In the genomic region with DNA sequence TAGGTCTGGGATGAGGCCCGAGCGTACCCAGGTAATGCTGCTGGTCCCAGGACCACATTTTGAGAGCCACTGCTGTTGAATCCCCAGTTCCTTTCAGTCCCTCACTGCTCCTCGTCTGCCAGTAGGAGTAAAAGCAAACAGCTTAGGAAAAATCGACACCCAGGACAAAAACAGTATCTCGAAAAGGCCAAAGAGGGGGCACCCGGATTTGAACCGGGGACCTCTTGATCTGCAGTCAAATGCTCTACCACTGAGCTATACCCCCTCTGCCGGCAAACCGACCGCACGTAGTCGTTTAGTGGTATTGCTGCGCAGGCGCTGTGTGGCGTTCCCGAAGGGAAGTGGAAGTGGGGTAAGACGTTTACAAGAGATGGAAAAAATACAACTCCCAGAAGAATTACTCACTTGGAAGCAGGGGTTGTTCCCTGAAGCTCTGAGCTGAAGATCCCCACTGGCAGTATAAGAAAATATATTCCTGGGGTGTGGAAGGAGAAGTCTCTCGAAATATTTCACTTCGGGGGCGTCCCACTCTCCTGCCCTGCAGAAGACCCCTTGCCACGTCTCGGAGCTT, we compare ENCODE assay signal across 8 cellular contexts. TPM values are rescaled to one million over a fixed set of nuclear protein-coding genes. Genes with fewer than 3 reads are reported as not detected.
A peak's percentile ranks its signal among the peaks of the same experiment; 100 is the strongest.
DNase-seq lines count a peak whose midpoint lies in the region; ATAC-seq and TF ChIP-seq lines count a peak whose summit lies in the region.

No MANE protein-coding gene starts in this region.

- peak overlapping the region; percentile 53 for H3K9ac ChIP-seq in KMS-11
- H3K9ac ChIP-seq in mucosa of stomach (ENCODE audit: low read length) = peak overlapping the region; percentile 87

- H3K4me3 ChIP-seq in BE2C (ENCODE audit: low read depth, low read length) (peak overlapping the region; percentile 99), KMS-11 (IDR thresholded peaks at IDR 0.05; ENCODE audit: insufficient read depth, low read depth, low read length) (no peak overlapping the region), Panc1 (ENCODE audit: low read depth in 2 of 2, low read length in 2 of 2) (peak overlapping the region; percentile 84 to 92), esophagus muscularis mucosa (peak overlapping the region; percentile 68 to 87 (median 80)), mucosa of stomach (ENCODE audit: low read length) (peak overlapping the region; percentile 83)

- H3K36me3 ChIP-seq in BE2C (no peaks in the 10 kb centered on the region), KMS-11 (ENCODE audit: insufficient read depth) (no peaks in the 10 kb centered on the region), Panc1 (ENCODE audit: control insufficient read depth, insufficient read depth, low read length) (no peaks in the 10 kb centered on the region), esophagus muscularis mucosa (no peaks in the 10 kb centered on the region), mucosa of stomach (ENCODE audit: control insufficient read depth, insufficient read depth, low read length) (no peaks in the 10 kb centered on the region)

- CTCF ChIA-PET in Panc1 (lab: Charles Lee) = interaction anchor here (0.6 to 4.2 kb wide), 10 partner anchors 9 to 292 kb away, joined by 3 to 47 read pairs (median 4); no protein-coding TSS in a partner anchor

- ATAC-seq in GM19467 (IDR thresholded peaks at IDR 0.05; ENCODE audit: unreplicated experiment) = peak; percentile 59
- peak; percentile 78 for ATAC-seq in Panc1
- ATAC-seq in activated T-cell treated with anti-CD3 and anti-CD28 coated beads, Interleukin-2, amount 50 U/mL, for 72 hours (replicated peaks in 1 of 2) = peak; percentile 63 to 64

- under 1% methylated on average over 19 of the region's 22 CpGs for WGBS in esophagus muscularis mucosa

- peak overlapping the region; percentile 90 for H2AFZ ChIP-seq in KMS-11 (ENCODE audit: low read depth)

- TF ChIP-seq CTCF in BE2C (IDR thresholded peaks at IDR 0.05; ENCODE audit: low read depth, low read length) (peak; percentile 32; the same call in 1 of the 2 replicates), KMS-11 (conservative IDR thresholded peaks at IDR 0.05; ENCODE audit: low read depth, low read length) (no peak), Panc1 (IDR thresholded peaks at IDR 0.05) (no peak), esophagus muscularis mucosa (IDR thresholded peaks at IDR 0.05) (peak in 2 of 3 experiments; percentile 11 to 15)

- H3K79me2 ChIP-seq in KMS-11 (ENCODE audit: insufficient read depth, low read depth) = no peaks in the 10 kb centered on the region

- no peak for TF ChIP-seq EP300 in esophagus muscularis mucosa (IDR thresholded peaks at IDR 0.05)

- BruUV-seq in Panc1 (replicated peaks; lab: Mats Ljungman, UMichigan) = no TSS peak

- H3K4me3 Mint-ChIP-seq in activated T-cell treated with anti-CD3 and anti-CD28 coated beads, Interleukin-2, amount 50 U/mL, for 72 hours = peak overlapping the region; percentile 94

- H3K27ac ChIP-seq in KMS-11 (peak overlapping the region; percentile 51), Panc1 (ENCODE audit: low read length) (peak overlapping the region; percentile 72), esophagus muscularis mucosa (replicated peaks in 1 of 4) (peak overlapping the region; percentile 87 to 95 (median 94))

- no peaks in the 10 kb centered on the region for H3K9me3 ChIP-seq in BE2C
- no peaks in the 10 kb centered on the region for H3K9me3 ChIP-seq in Panc1 (ENCODE audit: control insufficient read depth, insufficient read depth, low read depth, low read length)
- no peaks in the 10 kb centered on the region for H3K9me3 ChIP-seq in esophagus muscularis mucosa
- no peaks in the 10 kb centered on the region for H3K9me3 ChIP-seq in mucosa of stomach (ENCODE audit: control insufficient read depth, low read length)

- peak overlapping the region; percentile 100 for H3K27ac Mint-ChIP-seq in activated T-cell treated with anti-CD3 and anti-CD28 coated beads, Interleukin-2, amount 50 U/mL, for 72 hours

- H3K4me1 Mint-ChIP-seq in activated T-cell treated with anti-CD3 and anti-CD28 coated beads, Interleukin-2, amount 50 U/mL, for 72 hours (ENCODE audit: low read depth) = peaks cover 61% of the 10 kb centered on the region

- no peaks in the 10 kb centered on the region for H4K20me1 ChIP-seq in KMS-11 (ENCODE audit: insufficient read depth)

- peaks cover 17% of the 10 kb centered on the region for H3K27me3 Mint-ChIP-seq in activated T-cell treated with anti-CD3 and anti-CD28 coated beads, Interleukin-2, amount 50 U/mL, for 72 hours (ENCODE audit: low read depth)

- peak; percentile 85 for DNase-seq in BE2C
- peak; percentile 70 for DNase-seq in Panc1 (ENCODE audit: low read depth, low spot score)
- peak; percentile 85 to 94 for DNase-seq in activated T-cell treated with anti-CD3 and anti-CD28 coated beads, Interleukin-2, amount 50 U/mL, for 72 hours
- peak; percentile 99 for DNase-seq in esophagus muscularis mucosa (ENCODE audit: extremely low spot score)
- DNase-seq in stimulated activated CD8-positive, alpha-beta memory T cell treated with anti-CD3 and anti-CD28 coated beads, Interleukin-4, amount 100 ng/mL, for 24 hours (ENCODE audit: low read depth) = peak; percentile 87

- POLR2A ChIA-PET in Panc1 (lab: Charles Lee) = interaction anchor here (0.6 kb wide), 3 partner anchors 35 to 277 kb away, joined by 3 to 8 read pairs (median 6); no protein-coding TSS in a partner anchor

- H3K9me3 Mint-ChIP-seq in activated T-cell treated with anti-CD3 and anti-CD28 coated beads, Interleukin-2, amount 50 U/mL, for 72 hours = no peaks in the 10 kb centered on the region

- in situ Hi-C loops in Panc1 (cut with HindIII; ENCODE audit: low pct_unique_long_range_greater_than_20kb, low sequenced_read_pairs) = no loop called here

- H3K4me1 ChIP-seq in BE2C = 0 out of 2 replicates have a peak, but pooled peaks cover 3% of the 10 kb centered on the region
- peaks cover 11% of the 10 kb centered on the region for H3K4me1 ChIP-seq in KMS-11 (ENCODE audit: low read depth, poor library complexity, severe bottlenecking)
- H3K4me1 ChIP-seq in Panc1 (ENCODE audit: control insufficient read depth, insufficient read depth, low read length) = peaks cover 5% of the 10 kb centered on the region; the same call in 1 of the 2 replicates
- H3K4me1 ChIP-seq in esophagus muscularis mucosa = peaks cover 21 to 43% (median 34%) of the 10 kb centered on the region in 4 donors
- peaks cover 16% of the 10 kb centered on the region for H3K4me1 ChIP-seq in mucosa of stomach (ENCODE audit: control insufficient read depth, insufficient read depth, low read length)

- intact Hi-C loops in Panc1 (cut with micrococcal nuclease; ENCODE audit: unreplicated experiment) = loop anchor here (5.0 to 10.0 kb wide), 2 partner anchors 79 to 171 kb away; no protein-coding TSS in a partner anchor
- intact Hi-C loops in esophagus muscularis mucosa (cut with DNase I) = loop anchor here (2.0 to 5.0 kb wide), 3 partner anchors 96 to 286 kb away; no protein-coding TSS in a partner anchor

- peaks cover 0 to 7% of the 10 kb centered on the region in 2 donors for H3K36me3 Mint-ChIP-seq in activated T-cell treated with anti-CD3 and anti-CD28 coated beads, Interleukin-2, amount 50 U/mL, for 72 hours (ENCODE audit: insufficient read depth in 2 of 2)

- peak overlapping the region; percentile 52 for H3K4me2 ChIP-seq in KMS-11

- H3K27me3 ChIP-seq in BE2C = peaks cover 19% of the 10 kb centered on the region
- peaks cover 9% of the 10 kb centered on the region; the same call in 1 of the 2 replicates for H3K27me3 ChIP-seq in KMS-11 (ENCODE audit: insufficient read depth, low read depth)
- no peaks in the 10 kb centered on the region for H3K27me3 ChIP-seq in Panc1 (ENCODE audit: control insufficient read depth, insufficient read depth, low read length)
- peaks cover 0 to 20% (median 6%) of the 10 kb centered on the region in 4 donors for H3K27me3 ChIP-seq in esophagus muscularis mucosa
- peaks cover 29% of the 10 kb centered on the region for H3K27me3 ChIP-seq in mucosa of stomach (ENCODE audit: control insufficient read depth, insufficient read depth, low read length)

- no peak for TF ChIP-seq POLR2A in esophagus muscularis mucosa (IDR thresholded peaks at IDR 0.05; ENCODE audit: low read depth)

RNA-seq across cellular contexts. Expression of a gene that starts 2.2 kb away (rescaled TPM):
- 1.0 TPM for polyA plus RNA-seq in BE2C (2012; ENCODE audit: insufficient read depth, insufficient read length, low read depth)
- total RNA-seq in Panc1 (2021; ENCODE audit: unreplicated experiment) (not detected), esophagus muscularis mucosa (10 to 100 TPM in 2 of 4 donors, 1 to 10 TPM in 2; 7.5 to 17.0 (median 11.0) TPM)
- polyA plus RNA-seq in Panc1 (2012; ENCODE audit: insufficient read length) = 0.57 TPM
- 1 to 10 TPM; 3.0 to 5.6 TPM for total RNA-seq in activated T-cell treated with anti-CD3 and anti-CD28 coated beads, Interleukin-2, amount 50 U/mL, for 72 hours

RNA-seq across cellular contexts. Expression of a gene that starts 12.3 kb away (rescaled TPM):
- polyA plus RNA-seq in BE2C (2012; ENCODE audit: insufficient read depth, insufficient read length, low read depth) = not detected
- total RNA-seq in Panc1 (2021; ENCODE audit: unreplicated experiment) = not detected
- not detected for polyA plus RNA-seq in Panc1 (2012; ENCODE audit: insufficient read length)
- total RNA-seq in activated T-cell treated with anti-CD3 and anti-CD28 coated beads, Interleukin-2, amount 50 U/mL, for 72 hours = under 1 TPM; 0.12 to 0.16 TPM
- total RNA-seq in esophagus muscularis mucosa = 1 to 10 TPM in 1 of 4 donors, not detected in 3; 1.7 TPM

RNA-seq across cellular contexts. Expression of a gene that starts 43.8 kb away (rescaled TPM):
- polyA plus RNA-seq in BE2C (2012; ENCODE audit: insufficient read depth, insufficient read length, low read depth) = 12.3 TPM
- total RNA-seq in Panc1 (2021; ENCODE audit: unreplicated experiment) (14.9 TPM), esophagus muscularis mucosa (1 to 10 TPM; 3.1 to 8.0 (median 5.4) TPM)
- 5.7 TPM for polyA plus RNA-seq in Panc1 (2012; ENCODE audit: insufficient read length)
- total RNA-seq in activated T-cell treated with anti-CD3 and anti-CD28 coated beads, Interleukin-2, amount 50 U/mL, for 72 hours = 10 to 100 TPM; 10.5 to 15.3 TPM

RNA-seq across cellular contexts. Expression of a gene that starts 46.5 kb away (rescaled TPM):
- polyA plus RNA-seq in BE2C (2012; ENCODE audit: insufficient read depth, insufficient read length, low read depth) = 1,744 TPM
- 971 TPM for total RNA-seq in Panc1 (2021; ENCODE audit: unreplicated experiment)
- 994 TPM for polyA plus RNA-seq in Panc1 (2012; ENCODE audit: insufficient read length)
- total RNA-seq in activated T-cell treated with anti-CD3 and anti-CD28 coated beads, Interleukin-2, amount 50 U/mL, for 72 hours = 1,000 to 10,000 TPM; 2,889 to 2,909 TPM
- total RNA-seq in esophagus muscularis mucosa = 1,000 to 10,000 TPM; 1,760 to 2,905 (median 2,361) TPM

Comparison
In these comparisons a context has a peak if more than half of its experiments do, and no peak if none do; other contexts are left out.
1. CTCF ChIP-seq: peak in BE2C (single experiment) and esophagus muscularis mucosa (2 of 3); none in KMS-11 (single experiment) and Panc1 (single experiment).
2. Peak in every context shown above with its lines, with median percentiles within 50 percentile points of each other: DNase-seq, ATAC-seq and H3K27ac ChIP-seq.